Comparison of ENCODE assay signal across 1 cellular context in the genomic region with DNA sequence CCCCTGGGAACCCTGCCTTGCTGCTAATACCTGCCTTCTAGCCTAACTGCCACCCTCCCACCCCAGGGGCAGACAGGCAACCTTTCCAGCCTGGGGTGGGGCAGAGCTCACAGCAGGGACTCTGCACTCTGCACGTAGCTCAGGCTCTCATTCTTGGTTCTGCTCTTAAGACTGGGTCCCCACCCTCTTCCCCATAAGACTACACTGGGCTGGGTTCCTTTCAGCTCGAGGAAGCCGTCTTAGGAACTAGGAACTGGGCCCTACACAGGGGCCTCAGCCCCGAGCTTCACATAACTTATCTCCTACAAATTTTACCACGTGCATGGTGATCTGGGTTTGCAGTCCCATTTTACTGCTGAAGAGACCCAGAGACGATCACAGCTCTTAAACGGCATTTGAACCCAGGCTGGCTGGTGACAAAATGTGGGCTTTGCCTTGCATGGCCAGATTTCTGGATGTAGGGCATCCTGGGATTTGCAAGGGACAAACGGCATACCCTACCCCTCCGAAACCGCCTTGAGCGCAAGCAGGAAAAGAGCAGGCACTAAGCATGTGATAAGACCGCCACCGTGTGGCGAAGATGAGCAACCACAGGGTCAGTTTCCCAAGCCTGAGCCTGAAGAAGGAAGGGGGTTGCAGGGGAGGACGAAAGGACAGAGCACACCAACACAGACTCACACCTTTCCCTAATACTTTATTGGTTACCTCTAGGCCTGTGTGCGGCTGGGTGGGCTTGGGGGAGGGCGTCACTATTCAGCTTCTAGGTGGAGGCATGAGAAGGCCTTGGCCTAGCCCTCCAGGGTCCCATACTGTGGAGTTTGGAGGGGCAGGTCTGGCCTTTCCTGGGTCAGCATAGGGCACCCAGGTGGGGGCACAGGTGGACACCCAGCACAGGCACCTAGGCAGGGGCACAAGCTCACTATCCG.
TF ChIP-seq lines count a peak whose summit lies in the region.

No MANE protein-coding gene starts in this region.

TF ChIP-seq in K562, 482 proteins besides CTCF, POLR2A, EP300 and RAD21 (continued from another document and continues in another):
- TF ChIP-seq, protein P1, sequence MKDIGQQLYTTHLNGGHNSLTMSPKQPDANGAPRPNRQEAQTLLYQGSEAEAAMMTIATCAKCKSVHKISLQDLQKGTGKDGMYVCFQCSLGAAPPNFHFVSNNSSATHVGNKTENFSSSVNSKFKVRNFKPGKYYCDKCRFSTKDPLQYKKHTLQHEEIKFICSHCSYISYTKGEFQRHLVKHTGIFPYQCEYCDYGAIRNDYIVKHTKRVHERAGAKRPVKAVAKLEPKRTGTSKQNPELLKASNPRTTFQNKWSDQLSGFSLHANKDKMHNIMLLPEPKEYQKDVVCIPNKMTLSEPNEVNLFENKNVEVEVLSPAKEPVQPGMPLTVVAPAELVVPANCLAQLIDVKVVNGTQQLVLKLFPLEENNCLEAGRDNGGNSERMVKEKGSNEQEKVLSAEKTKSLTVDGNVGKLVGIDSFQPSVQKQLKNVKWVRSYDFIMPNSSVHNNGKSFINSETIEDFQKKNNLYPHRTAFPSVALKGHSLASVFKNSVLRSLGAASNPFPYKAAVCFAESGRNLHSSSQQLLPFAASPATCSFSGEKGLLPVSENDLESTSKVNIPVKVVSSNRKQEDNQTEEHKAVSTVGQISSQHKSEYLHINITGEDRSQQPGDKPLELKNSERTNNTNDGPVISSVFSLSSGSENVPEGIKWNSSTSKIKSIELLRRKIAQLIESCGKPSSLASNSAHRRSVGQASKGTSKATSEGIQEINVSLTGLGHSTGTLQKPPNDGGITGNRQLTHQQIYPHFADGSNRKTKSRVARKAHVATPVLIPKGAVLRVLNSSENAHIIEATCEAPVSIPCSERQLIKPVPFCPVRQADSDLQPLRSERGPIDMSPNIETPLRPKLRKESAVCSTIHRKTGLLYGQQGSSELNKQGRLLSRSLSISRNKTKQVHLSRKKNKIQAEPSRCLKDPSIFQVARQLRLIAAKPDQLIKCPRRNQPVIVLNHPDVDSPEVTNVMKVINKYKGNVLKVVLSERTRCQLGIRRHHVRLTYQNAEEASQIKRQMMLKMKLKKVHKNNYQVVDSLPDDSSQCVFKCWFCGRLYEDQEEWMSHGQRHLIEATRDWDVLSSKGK (CRISPR knock-in tag; IDR thresholded peaks at IDR 0.05), result no peak
- TF ChIP-seq HDAC2 (IDR thresholded peaks at IDR 0.05) (peak; percentile 64), XRCC3 (IDR thresholded peaks at IDR 0.05) (no peak), RNF2 (IDR thresholded peaks at IDR 0.05) (no peak), SUPT5H (IDR thresholded peaks at IDR 0.05) (peak; percentile 40; the same call in 1 of the 2 replicates), NR2C2 (CRISPR knock-in tag; IDR thresholded peaks at IDR 0.05) (no peak), NR2C2 (tag; IDR thresholded peaks at IDR 0.05) (no peak), PHF21A (IDR thresholded peaks at IDR 0.05; ENCODE audit: borderline replicate concordance, low read depth) (peak; percentile 93; the same call in 1 of the 2 replicates), ELF2 (CRISPR knock-in tag; IDR thresholded peaks at IDR 0.05) (0 out of 2 replicates have a peak, but pooled peaks have one; percentile 36), SAFB2 (IDR thresholded peaks at IDR 0.05; ENCODE audit: borderline replicate concordance, low read depth, low read length, severe bottlenecking) (no peak), MAFK (IDR thresholded peaks at IDR 0.05; ENCODE audit: low read length) (no peak), ZNF589 (CRISPR knock-in tag; IDR thresholded peaks at IDR 0.05; ENCODE audit: low read depth) (no peak), CBX5 (IDR thresholded peaks at IDR 0.05; ENCODE audit: borderline replicate concordance, low read depth) (no peak), ZZZ3 (IDR thresholded peaks at IDR 0.05) (no peak), POLR2B (IDR thresholded peaks at IDR 0.05; ENCODE audit: low read depth, partially characterized antibody) (peak; percentile 18), MTA3 (IDR thresholded peaks at IDR 0.05; ENCODE audit: borderline replicate concordance) (no peak; the same call in 1 of the 2 replicates), CBX3 (IDR thresholded peaks at IDR 0.05; ENCODE audit: borderline replicate concordance in 1 of 2, low read length in 2 of 2) (peak in 1 of 2 experiments; percentile 51; a peak in 1 of 3 replicates), XRCC5 (IDR thresholded peaks at IDR 0.05; ENCODE audit: low read depth, low read length) (peak; percentile 86), BRCA1 (IDR thresholded peaks at IDR 0.05) (no peak), BRCA1 (CRISPR knock-in tag; IDR thresholded peaks at IDR 0.05) (no peak), SMC3 (conservative IDR thresholded peaks at IDR 0.05; ENCODE audit: insufficient read depth, low read depth, low read length) (peak; percentile 95), ZNF77 (CRISPR knock-in tag; IDR thresholded peaks at IDR 0.05) (no peak), ESRRA (IDR thresholded peaks at IDR 0.05; ENCODE audit: borderline replicate concordance, low read depth) (0 out of 2 replicates have a peak, but pooled peaks have one; percentile 8)
- TF ChIP-seq, protein P2, sequence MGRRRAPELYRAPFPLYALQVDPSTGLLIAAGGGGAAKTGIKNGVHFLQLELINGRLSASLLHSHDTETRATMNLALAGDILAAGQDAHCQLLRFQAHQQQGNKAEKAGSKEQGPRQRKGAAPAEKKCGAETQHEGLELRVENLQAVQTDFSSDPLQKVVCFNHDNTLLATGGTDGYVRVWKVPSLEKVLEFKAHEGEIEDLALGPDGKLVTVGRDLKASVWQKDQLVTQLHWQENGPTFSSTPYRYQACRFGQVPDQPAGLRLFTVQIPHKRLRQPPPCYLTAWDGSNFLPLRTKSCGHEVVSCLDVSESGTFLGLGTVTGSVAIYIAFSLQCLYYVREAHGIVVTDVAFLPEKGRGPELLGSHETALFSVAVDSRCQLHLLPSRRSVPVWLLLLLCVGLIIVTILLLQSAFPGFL (CRISPR knock-in tag; IDR thresholded peaks at IDR 0.05), result peak; percentile 83; the same call in 1 of the 2 replicates
- TF ChIP-seq, protein P3, sequence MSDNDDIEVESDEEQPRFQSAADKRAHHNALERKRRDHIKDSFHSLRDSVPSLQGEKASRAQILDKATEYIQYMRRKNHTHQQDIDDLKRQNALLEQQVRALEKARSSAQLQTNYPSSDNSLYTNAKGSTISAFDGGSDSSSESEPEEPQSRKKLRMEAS (CRISPR knock-in tag; IDR thresholded peaks at IDR 0.05), result peak; percentile 78
- TF ChIP-seq, protein P4, sequence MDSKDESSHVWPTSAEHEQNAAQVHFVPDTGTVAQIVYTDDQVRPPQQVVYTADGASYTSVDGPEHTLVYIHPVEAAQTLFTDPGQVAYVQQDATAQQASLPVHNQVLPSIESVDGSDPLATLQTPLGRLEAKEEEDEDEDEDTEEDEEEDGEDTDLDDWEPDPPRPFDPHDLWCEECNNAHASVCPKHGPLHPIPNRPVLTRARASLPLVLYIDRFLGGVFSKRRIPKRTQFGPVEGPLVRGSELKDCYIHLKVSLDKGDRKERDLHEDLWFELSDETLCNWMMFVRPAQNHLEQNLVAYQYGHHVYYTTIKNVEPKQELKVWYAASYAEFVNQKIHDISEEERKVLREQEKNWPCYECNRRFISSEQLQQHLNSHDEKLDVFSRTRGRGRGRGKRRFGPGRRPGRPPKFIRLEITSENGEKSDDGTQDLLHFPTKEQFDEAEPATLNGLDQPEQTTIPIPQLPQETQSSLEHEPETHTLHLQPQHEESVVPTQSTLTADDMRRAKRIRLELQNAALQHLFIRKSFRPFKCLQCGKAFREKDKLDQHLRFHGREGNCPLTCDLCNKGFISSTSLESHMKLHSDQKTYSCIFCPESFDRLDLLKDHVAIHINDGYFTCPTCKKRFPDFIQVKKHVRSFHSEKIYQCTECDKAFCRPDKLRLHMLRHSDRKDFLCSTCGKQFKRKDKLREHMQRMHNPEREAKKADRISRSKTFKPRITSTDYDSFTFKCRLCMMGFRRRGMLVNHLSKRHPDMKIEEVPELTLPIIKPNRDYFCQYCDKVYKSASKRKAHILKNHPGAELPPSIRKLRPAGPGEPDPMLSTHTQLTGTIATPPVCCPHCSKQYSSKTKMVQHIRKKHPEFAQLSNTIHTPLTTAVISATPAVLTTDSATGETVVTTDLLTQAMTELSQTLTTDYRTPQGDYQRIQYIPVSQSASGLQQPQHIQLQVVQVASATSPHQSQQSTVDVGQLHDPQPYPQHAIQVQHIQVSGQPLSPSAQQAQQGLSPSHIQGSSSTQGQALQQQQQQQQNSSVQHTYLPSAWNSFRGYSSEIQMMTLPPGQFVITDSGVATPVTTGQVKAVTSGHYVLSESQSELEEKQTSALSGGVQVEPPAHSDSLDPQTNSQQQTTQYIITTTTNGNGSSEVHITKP (IDR thresholded peaks at IDR 0.05; ENCODE audit: partially characterized antibody), result peak; percentile 42
- TF ChIP-seq, protein P5, sequence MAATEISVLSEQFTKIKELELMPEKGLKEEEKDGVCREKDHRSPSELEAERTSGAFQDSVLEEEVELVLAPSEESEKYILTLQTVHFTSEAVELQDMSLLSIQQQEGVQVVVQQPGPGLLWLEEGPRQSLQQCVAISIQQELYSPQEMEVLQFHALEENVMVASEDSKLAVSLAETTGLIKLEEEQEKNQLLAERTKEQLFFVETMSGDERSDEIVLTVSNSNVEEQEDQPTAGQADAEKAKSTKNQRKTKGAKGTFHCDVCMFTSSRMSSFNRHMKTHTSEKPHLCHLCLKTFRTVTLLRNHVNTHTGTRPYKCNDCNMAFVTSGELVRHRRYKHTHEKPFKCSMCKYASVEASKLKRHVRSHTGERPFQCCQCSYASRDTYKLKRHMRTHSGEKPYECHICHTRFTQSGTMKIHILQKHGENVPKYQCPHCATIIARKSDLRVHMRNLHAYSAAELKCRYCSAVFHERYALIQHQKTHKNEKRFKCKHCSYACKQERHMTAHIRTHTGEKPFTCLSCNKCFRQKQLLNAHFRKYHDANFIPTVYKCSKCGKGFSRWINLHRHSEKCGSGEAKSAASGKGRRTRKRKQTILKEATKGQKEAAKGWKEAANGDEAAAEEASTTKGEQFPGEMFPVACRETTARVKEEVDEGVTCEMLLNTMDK (IDR thresholded peaks at IDR 0.05; ENCODE audit: borderline replicate concordance, insufficient read depth, low read depth, low read length, poor library complexity, severe bottlenecking), result peak; percentile 43
- TF ChIP-seq, protein P6, sequence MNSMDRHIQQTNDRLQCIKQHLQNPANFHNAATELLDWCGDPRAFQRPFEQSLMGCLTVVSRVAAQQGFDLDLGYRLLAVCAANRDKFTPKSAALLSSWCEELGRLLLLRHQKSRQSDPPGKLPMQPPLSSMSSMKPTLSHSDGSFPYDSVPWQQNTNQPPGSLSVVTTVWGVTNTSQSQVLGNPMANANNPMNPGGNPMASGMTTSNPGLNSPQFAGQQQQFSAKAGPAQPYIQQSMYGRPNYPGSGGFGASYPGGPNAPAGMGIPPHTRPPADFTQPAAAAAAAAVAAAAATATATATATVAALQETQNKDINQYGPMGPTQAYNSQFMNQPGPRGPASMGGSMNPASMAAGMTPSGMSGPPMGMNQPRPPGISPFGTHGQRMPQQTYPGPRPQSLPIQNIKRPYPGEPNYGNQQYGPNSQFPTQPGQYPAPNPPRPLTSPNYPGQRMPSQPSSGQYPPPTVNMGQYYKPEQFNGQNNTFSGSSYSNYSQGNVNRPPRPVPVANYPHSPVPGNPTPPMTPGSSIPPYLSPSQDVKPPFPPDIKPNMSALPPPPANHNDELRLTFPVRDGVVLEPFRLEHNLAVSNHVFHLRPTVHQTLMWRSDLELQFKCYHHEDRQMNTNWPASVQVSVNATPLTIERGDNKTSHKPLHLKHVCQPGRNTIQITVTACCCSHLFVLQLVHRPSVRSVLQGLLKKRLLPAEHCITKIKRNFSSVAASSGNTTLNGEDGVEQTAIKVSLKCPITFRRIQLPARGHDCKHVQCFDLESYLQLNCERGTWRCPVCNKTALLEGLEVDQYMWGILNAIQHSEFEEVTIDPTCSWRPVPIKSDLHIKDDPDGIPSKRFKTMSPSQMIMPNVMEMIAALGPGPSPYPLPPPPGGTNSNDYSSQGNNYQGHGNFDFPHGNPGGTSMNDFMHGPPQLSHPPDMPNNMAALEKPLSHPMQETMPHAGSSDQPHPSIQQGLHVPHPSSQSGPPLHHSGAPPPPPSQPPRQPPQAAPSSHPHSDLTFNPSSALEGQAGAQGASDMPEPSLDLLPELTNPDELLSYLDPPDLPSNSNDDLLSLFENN (IDR thresholded peaks at IDR 0.05; ENCODE audit: low read depth in 2 of 2, low read length in 2 of 2), result no peak
